8 cellular contexts compared by ENCODE assay signal in genomic region chr11:123580557-123581275, GRCh38.
A peak's percentile ranks its signal among the peaks of the same experiment; 100 is the strongest.
DNase-seq lines count a peak whose midpoint lies in the region; ATAC-seq, FAIRE-seq and TF ChIP-seq lines count a peak whose summit lies in the region.

No MANE protein-coding gene starts in this region.

- peak; percentile 81 for DNase-seq in GM12892 (ENCODE audit: insufficient read length)
- peak; percentile 13 for DNase-seq in NCI-H1417 treated with DMSO at 0.1 percent for 48 hours (lab: John Stamatoyannopoulos, UW)
- DNase-seq in bronchial epithelial cell (ENCODE audit: low read depth): peak; percentile 59
- DNase-seq in left colon: peak; percentile 59 to 74
- peak; percentile 38 to 45 (median 40) for DNase-seq in stimulated activated CD4-positive, alpha-beta T cell treated with anti-CD3 and anti-CD28 coated beads, TNF-alpha, amount 100 ng/mL, for 4 hours (ENCODE audit: low read depth in 3 of 3)

- intact Hi-C loops in left colon (cut with DNase I, micrococcal nuclease): loop anchor here in 1 of 2 donors (2.0 kb wide), 1 partner anchor 128 kb away; no protein-coding TSS in a partner anchor

- FAIRE-seq in GM12892 (lab: Jason Lieb, UNC) (peak; percentile 97), bronchial epithelial cell (lab: Jason Lieb, UNC) (peak; percentile 60)

- TF ChIP-seq CTCF in WI38 (IDR thresholded peaks at IDR 0.05; ENCODE audit: low read depth, low read length) (peak; percentile 98), bronchial epithelial cell (IDR thresholded peaks at IDR 0.05; ENCODE audit: insufficient read depth, low read length, severe bottlenecking) (peak; percentile 99)

- H3K4me3 ChIP-seq in WI38 (ENCODE audit: low read depth, low read length) (no peak overlapping the region), bronchial epithelial cell (ENCODE audit: low read depth, low read length) (no peak overlapping the region)

- H3K36me3 ChIP-seq in bronchial epithelial cell (ENCODE audit: control insufficient read depth, insufficient read depth, low read length): no peaks in the 10 kb centered on the region

- H3K27me3 ChIP-seq in bronchial epithelial cell (ENCODE audit: control insufficient read depth, insufficient read depth, low read length): no peaks in the 10 kb centered on the region

- no peak for TF ChIP-seq POLR2A in GM12892 (IDR thresholded peaks at IDR 0.05; ENCODE audit: low read depth, low read length)

- ATAC-seq in HG02571 (IDR thresholded peaks at IDR 0.05; ENCODE audit: unreplicated experiment) (peak; percentile 76), left colon (peak; percentile 94), HG03025 (IDR thresholded peaks at IDR 0.05; ENCODE audit: low FRiP score, unreplicated experiment) (no peak)

Comparison
In these comparisons a context has a peak if more than half of its experiments do, and no peak if none do; other contexts are left out.
1. DNase-seq: peak in every context shown above with its lines; median percentile 81 in GM12892; 66 in left colon; 59 in bronchial epithelial cell; 40 in stimulated activated CD4-positive, alpha-beta T cell treated with anti-CD3 and anti-CD28 coated beads, TNF-alpha, amount 100 ng/mL, for 4 hours; 13 in NCI-H1417 treated with DMSO at 0.1 percent for 48 hours.